ENCODE assay signal across 9 cellular contexts in the genomic region with DNA sequence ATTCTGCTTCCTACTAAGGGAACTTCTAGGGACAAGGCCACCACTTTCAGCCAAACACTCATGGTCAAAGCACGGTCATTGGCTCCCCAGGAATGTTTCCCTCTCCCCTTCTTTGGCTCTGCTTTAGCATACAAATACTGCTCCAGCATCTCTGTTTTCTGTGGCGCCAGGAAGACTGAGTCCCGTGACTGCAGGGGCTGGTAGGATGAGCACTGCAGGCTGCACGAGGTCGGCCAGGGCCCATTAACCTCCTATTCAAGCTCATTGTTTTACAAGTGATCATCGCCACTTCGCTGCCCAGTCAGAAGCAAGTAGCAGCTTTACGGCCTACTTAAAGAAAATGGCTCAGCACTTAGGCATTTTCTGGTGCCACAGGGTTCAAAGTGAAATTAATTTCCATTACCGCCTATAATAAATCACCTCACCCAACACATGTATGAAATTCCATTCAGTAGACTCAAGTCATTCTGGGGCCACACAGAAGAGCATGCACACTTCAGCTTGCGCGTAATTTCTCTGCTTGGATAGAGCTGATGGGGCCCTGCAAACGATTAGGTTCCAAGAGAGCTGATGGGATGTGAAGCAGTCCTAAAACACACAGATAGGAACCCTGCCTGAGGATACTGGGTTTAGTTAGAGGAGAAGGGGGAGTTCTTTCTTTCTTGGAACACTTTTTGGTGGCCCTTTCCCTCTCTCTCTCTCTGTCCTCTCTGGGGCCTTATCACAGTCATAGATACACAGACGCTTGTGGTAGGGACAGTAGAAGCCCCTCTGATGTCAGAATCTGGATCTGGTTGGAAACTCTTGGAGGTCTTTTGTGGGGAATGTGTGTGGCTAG.
DNase-seq lines count a peak whose midpoint lies in the region; ATAC-seq and FAIRE-seq lines count a peak whose summit lies in the region.
"Had no signal": no experiment of that assay in that cellular context is flagged by ENCODE, and none has a peak within 500 bp of the region (broad histone marks: within the 10 kb centered on the region; RNA-seq: fewer than 3 reads in every experiment).

No MANE protein-coding gene starts in this region.

- no peaks in the 10 kb centered on the region for H3K27me3 Mint-ChIP-seq in activated naive CD8-positive, alpha-beta T cell treated with anti-CD3 and anti-CD28 coated beads for 36 hours

- peak; percentile 100 for DNase-seq in HCEC 1CT
- no peak for DNase-seq in SJCRH30
- peak; percentile 98 for DNase-seq in glomerular visceral epithelial cell (ENCODE audit: extremely low spot score)
- DNase-seq in urothelium cell line (ENCODE audit: low spot score), result peak; percentile 81
- no peak for DNase-seq in activated naive CD8-positive, alpha-beta T cell treated with anti-CD3 and anti-CD28 coated beads for 36 hours
- DNase-seq in left lobe of liver (ENCODE audit: low spot score), result no peak
- DNase-seq: activated naive CD4-positive, alpha-beta T cell treated with anti-CD3 and anti-CD28 coated beads for 36 hours; natural killer cell had no signal

- H3K4me1 Mint-ChIP-seq in activated naive CD8-positive, alpha-beta T cell treated with anti-CD3 and anti-CD28 coated beads for 36 hours, result no peaks in the 10 kb centered on the region
- H3K4me1 Mint-ChIP-seq: natural killer cell had no signal

- H3K9me3 ChIP-seq in SJCRH30 (replicated peaks), result no peaks in the 10 kb centered on the region

- no peak overlapping the region for H3K4me3 Mint-ChIP-seq in activated naive CD8-positive, alpha-beta T cell treated with anti-CD3 and anti-CD28 coated beads for 36 hours
- H3K4me3 Mint-ChIP-seq: activated naive CD4-positive, alpha-beta T cell treated with anti-CD3 and anti-CD28 coated beads for 36 hours; natural killer cell had no signal

- peak overlapping the region; percentile 12; the same call in 1 of the 2 replicates for H3K27ac ChIP-seq in SJCRH30

- H3K9me3 Mint-ChIP-seq in activated naive CD8-positive, alpha-beta T cell treated with anti-CD3 and anti-CD28 coated beads for 36 hours, result no peaks in the 10 kb centered on the region
- H3K9me3 Mint-ChIP-seq: activated naive CD4-positive, alpha-beta T cell treated with anti-CD3 and anti-CD28 coated beads for 36 hours; natural killer cell had no signal

- H3K36me3 Mint-ChIP-seq in activated naive CD8-positive, alpha-beta T cell treated with anti-CD3 and anti-CD28 coated beads for 36 hours, result no peaks in the 10 kb centered on the region
- H3K36me3 Mint-ChIP-seq: natural killer cell had no signal

- H3K27ac Mint-ChIP-seq in activated naive CD8-positive, alpha-beta T cell treated with anti-CD3 and anti-CD28 coated beads for 36 hours, result no peak overlapping the region
- H3K27ac Mint-ChIP-seq: activated naive CD4-positive, alpha-beta T cell treated with anti-CD3 and anti-CD28 coated beads for 36 hours; natural killer cell had no signal

- H3K27me3 ChIP-seq in SJCRH30, result no peaks in the 10 kb centered on the region

- 0 out of 2 replicates have a peak, but pooled peaks cover 3% of the 10 kb centered on the region for H3K4me1 ChIP-seq in SJCRH30

- no peaks in the 10 kb centered on the region for H3K36me3 ChIP-seq in SJCRH30

- no peak for ATAC-seq in GM19467 (IDR thresholded peaks at IDR 0.05; ENCODE audit: unreplicated experiment)
- no peak for ATAC-seq in left lobe of liver
- ATAC-seq: natural killer cell had no signal

- peak; percentile 84 for FAIRE-seq in urothelium cell line (lab: Jason Lieb, UNC)

- no peak overlapping the region for H3K4me3 ChIP-seq in SJCRH30

Comparison
In these comparisons a context has a peak if more than half of its experiments do, and no peak if none do; other contexts are left out.
1. DNase-seq: peak in HCEC 1CT (single experiment), glomerular visceral epithelial cell (single experiment) and urothelium cell line (single experiment); none in SJCRH30 (0 of 2), activated naive CD8-positive, alpha-beta T cell treated with anti-CD3 and anti-CD28 coated beads for 36 hours (single experiment) and left lobe of liver (single experiment).